ENCODE assay signal across 1 cellular context in genomic region chr3:126568776-126569342, GRCh38.
TF ChIP-seq lines count a peak whose summit lies in the region.

No MANE protein-coding gene starts in this region.

TF ChIP-seq in HepG2, 621 proteins besides CTCF, POLR2A, EP300 and RAD21:
- TF ChIP-seq CEBPG (CRISPR knock-in tag; IDR thresholded peaks at IDR 0.05), result no peak
- TF ChIP-seq ZNF776 (CRISPR knock-in tag; IDR thresholded peaks at IDR 0.05), result no peak
- no peak for TF ChIP-seq CBX2 (IDR thresholded peaks at IDR 0.05; ENCODE audit: low read depth, low read length)
- TF ChIP-seq CBX2 (CRISPR knock-in tag; IDR thresholded peaks at IDR 0.05; ENCODE audit: low read depth), result no peak
- no peak for TF ChIP-seq ZNF549 (CRISPR knock-in tag; IDR thresholded peaks at IDR 0.05)
- TF ChIP-seq NFIC (IDR thresholded peaks at IDR 0.05; ENCODE audit: low read length), result no peak
- TF ChIP-seq TFDP2 (CRISPR knock-in tag; IDR thresholded peaks at IDR 0.05), result no peak
- no peak for TF ChIP-seq IKZF5 (CRISPR knock-in tag; IDR thresholded peaks at IDR 0.05)
- TF ChIP-seq NFKBIZ (CRISPR knock-in tag; IDR thresholded peaks at IDR 0.05), result no peak
- TF ChIP-seq ADNP (CRISPR knock-in tag; IDR thresholded peaks at IDR 0.05), result no peak
- no peak for TF ChIP-seq MYNN (CRISPR knock-in tag; IDR thresholded peaks at IDR 0.05; ENCODE audit: low read depth)
- TF ChIP-seq CREM (IDR thresholded peaks at IDR 0.05), result no peak
- no peak for TF ChIP-seq CREM (CRISPR knock-in tag; IDR thresholded peaks at IDR 0.05)
- no peak for TF ChIP-seq ZBTB33 (CRISPR knock-in tag; IDR thresholded peaks at IDR 0.05)
- TF ChIP-seq AKNA (CRISPR knock-in tag; IDR thresholded peaks at IDR 0.05; ENCODE audit: borderline replicate concordance), result no peak
- TF ChIP-seq BORCS8-MEF2B (CRISPR knock-in tag; IDR thresholded peaks at IDR 0.05), result no peak
- no peak for TF ChIP-seq HOXA3 (CRISPR knock-in tag; IDR thresholded peaks at IDR 0.05)
- no peak for TF ChIP-seq SP4 (CRISPR knock-in tag; IDR thresholded peaks at IDR 0.05)
- no peak for TF ChIP-seq ZBTB37 (CRISPR knock-in tag; IDR thresholded peaks at IDR 0.05)
- TF ChIP-seq SOX6 (IDR thresholded peaks at IDR 0.05), result no peak
- TF ChIP-seq SOX6 (CRISPR knock-in tag; IDR thresholded peaks at IDR 0.05), result no peak
- no peak for TF ChIP-seq POLR2AphosphoS2 (IDR thresholded peaks at IDR 0.05; ENCODE audit: low read depth, low read length)
